ENCODE assay signal across 2 cellular contexts in the genomic region with DNA sequence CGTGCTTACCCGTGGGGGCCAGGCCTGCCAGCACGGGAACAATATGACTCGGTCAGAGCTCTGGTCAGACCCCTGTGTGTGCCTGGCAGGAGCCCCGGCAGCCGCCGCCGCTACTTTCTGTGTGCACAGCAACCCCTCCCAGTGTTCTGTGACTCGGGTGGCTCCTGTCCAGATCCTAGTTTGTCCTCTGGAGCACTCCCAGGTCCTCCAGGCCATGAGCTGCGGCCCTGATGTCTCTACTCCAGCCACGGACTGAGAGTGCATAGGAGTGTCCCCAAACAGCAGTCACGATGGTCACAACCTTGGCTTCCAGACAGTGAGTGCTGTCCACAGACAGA.
A peak's percentile ranks its signal among the peaks of the same experiment; 100 is the strongest.
TF ChIP-seq lines count a peak whose summit lies in the region.

No MANE protein-coding gene starts in this region.

TF ChIP-seq in IMR-90, 13 proteins besides CTCF, POLR2A, EP300 and RAD21:
- TF ChIP-seq MAFK (IDR thresholded peaks at IDR 0.05; ENCODE audit: low read depth, low read length) (no peak), RCOR1 (IDR thresholded peaks at IDR 0.05; ENCODE audit: insufficient replicate concordance, low read length) (no peak), RFX5 (IDR thresholded peaks at IDR 0.05; ENCODE audit: low read depth, low read length) (no peak), BHLHE40 (IDR thresholded peaks at IDR 0.05; ENCODE audit: low read depth, low read length) (no peak), ELK1 (IDR thresholded peaks at IDR 0.05; ENCODE audit: borderline replicate concordance, low read depth, low read length) (no peak), FOS (IDR thresholded peaks at IDR 0.05; ENCODE audit: low read depth, low read length) (no peak)

TF ChIP-seq in HepG2, 621 proteins besides CTCF, POLR2A, EP300 and RAD21:
- TF ChIP-seq MAFG (CRISPR knock-in tag; IDR thresholded peaks at IDR 0.05) (no peak), HDAC6 (IDR thresholded peaks at IDR 0.05; ENCODE audit: low read depth, low read length) (no peak), SYNCRIP (IDR thresholded peaks at IDR 0.05; ENCODE audit: insufficient read depth, low read depth, low read length) (no peak), PPARG (CRISPR knock-in tag; conservative IDR thresholded peaks at IDR 0.05) (no peak), TCF7L2 (IDR thresholded peaks at IDR 0.05; ENCODE audit: low read depth, low read length) (no peak), RBFOX2 (IDR thresholded peaks at IDR 0.05; ENCODE audit: low read depth, low read length) (0 out of 2 replicates have a peak, but pooled peaks have one; percentile 7), ZNF674 (CRISPR knock-in tag; IDR thresholded peaks at IDR 0.05; ENCODE audit: low read depth) (no peak), AGO2 (optimal IDR thresholded peaks at IDR 0.05; ENCODE audit: low read depth, low read length) (peak; percentile 24)
